17 cellular contexts compared by ENCODE assay signal in the genomic region with DNA sequence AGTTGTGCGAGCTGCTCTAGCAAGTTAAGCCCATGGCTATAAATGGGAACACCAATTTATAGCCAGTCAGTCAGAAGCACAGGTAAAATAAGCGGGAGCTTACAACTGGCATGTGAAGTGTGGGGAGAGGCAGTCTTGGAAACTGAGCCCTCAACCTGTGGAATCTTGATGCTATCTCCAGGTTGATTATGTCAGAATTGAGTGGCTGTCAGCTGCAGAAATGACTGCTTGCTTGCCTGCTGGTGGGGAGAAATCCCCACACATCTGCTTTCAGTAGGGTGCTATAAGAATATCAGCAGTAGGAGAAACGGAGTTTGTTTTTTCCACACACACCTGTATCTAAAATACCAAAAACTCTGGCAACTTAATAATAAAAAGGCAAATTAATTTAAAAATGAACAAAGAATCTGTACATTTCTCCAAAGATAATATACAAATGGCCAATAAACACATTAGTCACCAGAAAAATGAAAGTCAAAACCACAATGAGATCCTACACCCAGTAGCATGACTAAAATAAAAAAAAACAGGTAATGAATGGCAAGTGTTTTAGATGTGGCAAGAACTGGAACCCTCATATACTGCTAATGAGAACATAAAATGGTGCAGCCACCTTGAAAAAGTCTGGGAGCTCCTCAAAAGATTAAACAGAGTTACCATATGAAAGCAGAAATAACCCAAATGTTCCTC. TPM values are rescaled to one million over a fixed set of nuclear protein-coding genes. Genes with fewer than 3 reads are reported as not detected.
DNase-seq lines count a peak whose midpoint lies in the region; ATAC-seq and TF ChIP-seq lines count a peak whose summit lies in the region.
"Had no signal": no experiment of that assay in that cellular context is flagged by ENCODE, and none has a peak within 500 bp of the region (broad histone marks: within the 10 kb centered on the region; RNA-seq: fewer than 3 reads in every experiment).

No MANE protein-coding gene starts in this region.

- no peaks in the 10 kb centered on the region for H3K36me3 Mint-ChIP-seq in activated naive CD4-positive, alpha-beta T cell treated with anti-CD3 and anti-CD28 coated beads, Interleukin-2, amount 50 U/mL, for 72 hours
- H3K36me3 Mint-ChIP-seq in stimulated activated effector memory CD8-positive, alpha-beta T cell treated with anti-CD3 and anti-CD28 coated beads, Interleukin-12 subunit alpha, Interleukin-12 subunit beta, amount 100 ng/mL, for 72 hours: peaks cover 6% of the 10 kb centered on the region

- no peak overlapping the region for H2AFZ ChIP-seq in KMS-11 (ENCODE audit: low read depth)

- H3K4me1 Mint-ChIP-seq in stimulated activated effector memory CD8-positive, alpha-beta T cell treated with anti-CD3 and anti-CD28 coated beads, Interleukin-12 subunit alpha, Interleukin-12 subunit beta, amount 100 ng/mL, for 72 hours: peaks cover 10% of the 10 kb centered on the region

- H3K79me2 ChIP-seq in KMS-11 (ENCODE audit: insufficient read depth, low read depth): peaks cover 6% of the 10 kb centered on the region; the same call in 1 of the 2 replicates

- peak in 1 of 2 donors; percentile 7 for DNase-seq in activated naive CD4-positive, alpha-beta T cell treated with anti-CD3 and anti-CD28 coated beads, Interleukin-2, amount 50 U/mL, for 72 hours (ENCODE audit: low spot score in 2 of 2)
- no peak for DNase-seq in activated naive CD4-positive, alpha-beta T cell (lab: John Stamatoyannopoulos, UW)
- DNase-seq in fibroblast of gingiva (ENCODE audit: low read depth) (peak; percentile 14), HUDEP-2 (lab: John Stamatoyannopoulos, UW; ENCODE audit: unreplicated experiment in 76 of 76) (no peak)
- DNase-seq in stimulated activated effector memory CD8-positive, alpha-beta T cell treated with anti-CD3 and anti-CD28 coated beads, Interleukin-12 subunit alpha, Interleukin-12 subunit beta, amount 100 ng/mL, for 72 hours (ENCODE audit: low spot score in 2 of 2): no peak
- DNase-seq: activated CD4-positive, alpha-beta T cell treated with anti-CD3 and anti-CD28 coated beads for 1 hour; cortex of kidney; DMS 273 treated with DMSO at 0.1 percent for 48 hours; MV-4-11; NCI-H345; stimulated activated CD4-positive, alpha-beta T cell treated with anti-CD3 and anti-CD28 coated beads, Interleukin-4, amount 100 ng/mL, for 24 hours; stimulated activated naive CD4-positive, alpha-beta T cell; T-cell had no signal

- no peaks in the 10 kb centered on the region for H4K20me1 ChIP-seq in KMS-11 (ENCODE audit: insufficient read depth)

- H3K27ac ChIP-seq in KMS-11: peak overlapping the region; percentile 17; the same call in 1 of the 2 replicates

- no peak for TF ChIP-seq CTCF in KMS-11 (conservative IDR thresholded peaks at IDR 0.05; ENCODE audit: low read depth, low read length)

- no peak overlapping the region for H3K9ac ChIP-seq in KMS-11

- H3K4me1 ChIP-seq in KMS-11 (ENCODE audit: low read depth, poor library complexity, severe bottlenecking): peaks cover 29% of the 10 kb centered on the region

- H3K4me3 Mint-ChIP-seq in stimulated activated effector memory CD8-positive, alpha-beta T cell treated with anti-CD3 and anti-CD28 coated beads, Interleukin-12 subunit alpha, Interleukin-12 subunit beta, amount 100 ng/mL, for 72 hours: no peak overlapping the region
- H3K4me3 Mint-ChIP-seq: activated naive CD8-positive, alpha-beta T cell; T-cell had no signal

- peak overlapping the region; percentile 19; the same call in 1 of the 2 replicates for H3K4me2 ChIP-seq in KMS-11

- ATAC-seq in activated naive CD4-positive, alpha-beta T cell treated with anti-CD3 and anti-CD28 coated beads, Interleukin-2, amount 50 U/mL, for 72 hours: peak; percentile 63 to 96
- peak; percentile 87 for ATAC-seq in stimulated activated effector memory CD8-positive, alpha-beta T cell treated with anti-CD3 and anti-CD28 coated beads, Interleukin-12 subunit alpha, Interleukin-12 subunit beta, amount 100 ng/mL, for 72 hours
- no peak for ATAC-seq in HG03432 (IDR thresholded peaks at IDR 0.05; ENCODE audit: unreplicated experiment)
- ATAC-seq in GM18517 (IDR thresholded peaks at IDR 0.05; ENCODE audit: unreplicated experiment): no peak
- ATAC-seq: T-cell had no signal

- no peaks in the 10 kb centered on the region for H3K9me3 Mint-ChIP-seq in activated naive CD4-positive, alpha-beta T cell treated with anti-CD3 and anti-CD28 coated beads, Interleukin-2, amount 50 U/mL, for 72 hours
- H3K9me3 Mint-ChIP-seq in stimulated activated effector memory CD8-positive, alpha-beta T cell treated with anti-CD3 and anti-CD28 coated beads, Interleukin-12 subunit alpha, Interleukin-12 subunit beta, amount 100 ng/mL, for 72 hours: no peaks in the 10 kb centered on the region
- H3K9me3 Mint-ChIP-seq: T-cell had no signal

- no peak overlapping the region for H3K4me3 ChIP-seq in KMS-11 (IDR thresholded peaks at IDR 0.05; ENCODE audit: insufficient read depth, low read depth, low read length)

- H3K27ac Mint-ChIP-seq in activated naive CD4-positive, alpha-beta T cell treated with anti-CD3 and anti-CD28 coated beads, Interleukin-2, amount 50 U/mL, for 72 hours: no peak overlapping the region
- no peak overlapping the region for H3K27ac Mint-ChIP-seq in stimulated activated effector memory CD8-positive, alpha-beta T cell treated with anti-CD3 and anti-CD28 coated beads, Interleukin-12 subunit alpha, Interleukin-12 subunit beta, amount 100 ng/mL, for 72 hours
- H3K27ac Mint-ChIP-seq: activated naive CD8-positive, alpha-beta T cell; T-cell had no signal

- H3K27me3 ChIP-seq in KMS-11 (ENCODE audit: insufficient read depth, low read depth): no peaks in the 10 kb centered on the region

- no peaks in the 10 kb centered on the region for H3K36me3 ChIP-seq in KMS-11 (ENCODE audit: insufficient read depth)

RNA-seq across cellular contexts. Expression of a gene that starts 26.0 kb away (rescaled TPM):
- 100 to 1,000 TPM in 1 of 2 donors, 10 to 100 TPM in 1; 70.1 to 118 TPM for total RNA-seq in activated naive CD4-positive, alpha-beta T cell treated with anti-CD3 and anti-CD28 coated beads, Interleukin-2, amount 50 U/mL, for 72 hours

Comparison
In these comparisons a context has a peak if more than half of its experiments do, and no peak if none do; other contexts are left out.
1. ATAC-seq: peak in activated naive CD4-positive, alpha-beta T cell treated with anti-CD3 and anti-CD28 coated beads, Interleukin-2, amount 50 U/mL, for 72 hours (2 of 2) and stimulated activated effector memory CD8-positive, alpha-beta T cell treated with anti-CD3 and anti-CD28 coated beads, Interleukin-12 subunit alpha, Interleukin-12 subunit beta, amount 100 ng/mL, for 72 hours (single experiment); none in HG03432 (single experiment) and GM18517 (single experiment).